1 cellular context compared by ENCODE assay signal in the genomic region with DNA sequence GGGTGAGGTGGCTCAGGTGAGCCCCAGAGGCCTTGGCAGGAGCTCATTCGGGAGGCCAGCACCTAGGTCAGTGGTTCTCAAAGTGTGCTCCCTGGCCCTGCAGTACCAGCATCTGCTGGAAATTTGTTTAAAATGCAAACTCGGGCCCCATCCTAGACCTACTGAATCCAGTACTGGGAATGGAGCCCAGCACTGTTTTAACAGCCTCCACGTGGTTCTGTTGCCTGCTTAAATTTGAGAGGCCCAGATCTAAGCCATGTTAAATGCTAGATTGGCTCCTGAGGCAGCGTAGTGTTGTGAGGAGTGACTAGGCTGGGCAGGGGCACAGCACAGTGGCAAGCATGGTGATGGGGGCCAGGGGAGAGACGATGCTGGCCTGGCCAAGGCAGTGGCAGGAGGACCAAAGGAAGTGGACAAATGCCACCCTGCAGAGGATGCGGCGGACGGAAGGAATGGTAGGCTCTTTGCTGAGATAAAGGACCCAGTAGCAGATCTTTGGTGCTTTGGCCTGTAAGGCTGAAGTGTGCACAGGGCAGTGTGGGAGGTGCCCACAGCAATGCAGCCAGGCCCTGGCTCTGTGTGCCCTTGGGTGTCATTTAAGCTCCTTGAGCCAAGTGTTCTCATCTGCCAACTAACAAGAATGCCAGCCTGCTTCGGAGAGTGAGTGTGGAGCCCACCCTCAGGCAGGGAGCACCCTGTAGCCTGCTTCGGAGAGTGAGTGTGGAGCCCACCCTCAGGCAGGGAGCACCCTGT.
TF ChIP-seq lines count a peak whose summit lies in the region.

No MANE protein-coding gene starts in this region.

TF ChIP-seq in HepG2, 621 proteins besides CTCF, POLR2A, EP300 and RAD21:
- TF ChIP-seq ZNF263 (CRISPR knock-in tag; IDR thresholded peaks at IDR 0.05) (peak; percentile 15; the same call in 1 of the 2 replicates), ZNF10 (CRISPR knock-in tag; IDR thresholded peaks at IDR 0.05; ENCODE audit: borderline replicate concordance, low read depth) (no peak)
